Comparison of ENCODE assay signal across 8 cellular contexts in the genomic region with DNA sequence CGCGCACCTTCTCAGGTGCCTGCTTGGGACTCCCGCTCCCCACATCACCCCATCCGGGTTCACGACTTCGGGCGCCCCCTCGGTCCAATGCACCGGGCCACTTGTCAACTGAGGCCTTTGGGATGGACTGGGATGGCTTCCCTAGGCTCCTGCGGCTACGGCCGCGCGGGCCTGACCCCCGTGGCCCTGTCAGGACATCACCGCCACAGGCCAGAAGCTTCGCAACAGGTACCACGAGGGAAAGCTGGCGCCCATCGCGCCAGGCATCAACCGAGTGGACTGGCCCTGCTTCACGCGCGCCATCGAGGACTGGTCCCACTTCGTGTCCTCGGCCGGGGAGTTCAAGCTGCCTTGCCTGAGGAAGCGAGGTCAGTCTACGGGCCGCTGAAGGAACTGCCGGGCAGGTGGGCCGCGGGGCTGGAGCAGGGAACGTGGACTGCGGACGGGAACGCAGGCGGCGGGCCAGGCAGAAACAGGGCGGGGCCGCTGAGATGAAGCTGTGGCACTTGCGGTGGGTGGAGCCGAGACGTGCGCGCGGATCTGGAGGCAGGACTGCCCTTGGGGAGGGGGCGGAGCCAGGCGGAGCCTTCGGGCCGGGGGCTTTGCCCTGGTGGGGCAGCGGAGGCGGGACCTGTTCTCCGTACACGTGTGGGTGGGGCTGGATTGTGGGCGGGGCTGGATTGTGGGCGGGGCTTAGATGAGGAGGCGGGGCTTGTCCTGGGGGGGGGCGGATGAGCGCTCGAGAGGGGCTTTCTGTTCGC. TPM values are rescaled to one million over a fixed set of nuclear protein-coding genes. Genes with fewer than 3 reads are reported as not detected.
DNase-seq lines count a peak whose midpoint lies in the region; ATAC-seq and TF ChIP-seq lines count a peak whose summit lies in the region.

No MANE protein-coding gene starts in this region.

- H3K9me3 ChIP-seq in uterus = no peaks in the 10 kb centered on the region

- ATAC-seq in HG02763 (IDR thresholded peaks at IDR 0.05; ENCODE audit: unreplicated experiment) = peak; percentile 65
- peak; percentile 90 for ATAC-seq in left ventricle myocardium superior

- H3K36me3 ChIP-seq in uterus = no peaks in the 10 kb centered on the region

- peak; percentile 93 for DNase-seq in ELF-1 (ENCODE audit: low read depth, low spot score)
- peak; percentile 49 for DNase-seq in SKM-1 (lab: John Stamatoyannopoulos, UW; ENCODE audit: unreplicated experiment)
- DNase-seq in activated naive CD8-positive, alpha-beta T cell treated with anti-CD3 and anti-CD28 coated beads, Interleukin-2, amount 50 U/mL, for 16 hours (ENCODE audit: low read depth, low spot score) = peak; percentile 87
- DNase-seq in left ventricle myocardium superior = peak; percentile 90
- DNase-seq in pulmonary artery endothelial cell (ENCODE audit: low read depth, low spot score) = peak; percentile 47
- DNase-seq in uterus = peak; percentile 88 to 93
- no peak for DNase-seq in NCI-H1105 (lab: John Stamatoyannopoulos, UW)

- TF ChIP-seq POLR2A in uterus (IDR thresholded peaks at IDR 0.05) = no peak

- peak overlapping the region in 1 of 2 donors; percentile 91 for H3K27ac ChIP-seq in uterus

- H3K27me3 ChIP-seq in uterus = no peaks in the 10 kb centered on the region

- peaks cover 0 to 5% of the 10 kb centered on the region in 2 donors for H3K4me1 ChIP-seq in uterus

- TF ChIP-seq CTCF in uterus (IDR thresholded peaks at IDR 0.05) = no peak

- H3K4me3 ChIP-seq in uterus = peak overlapping the region; percentile 38 to 69

- intact Hi-C loops in left ventricle myocardium superior (cut with micrococcal nuclease) = no loop called here
- intact Hi-C loops in uterus (cut with DNase I; ENCODE audit: low total_unique reads) = no loop called here

RNA-seq across cellular contexts. Expression of gene CNGB1, which starts 13.7 kb away (rescaled TPM):
- total RNA-seq in left ventricle myocardium superior (not detected), pulmonary artery endothelial cell (0.11 and 0.20 TPM in 2 replicates), uterus (not detected)

RNA-seq across cellular contexts. Expression of gene ZNF319, which starts 15.8 kb away (rescaled TPM):
- total RNA-seq in left ventricle myocardium superior = 9.2 TPM
- total RNA-seq in pulmonary artery endothelial cell = 2.7 and 4.1 TPM in 2 replicates
- total RNA-seq in uterus = 10 to 100 TPM in 1 of 4 donors, 1 to 10 TPM in 3; 5.4 to 11.5 (median 6.9) TPM

RNA-seq across cellular contexts. Expression of gene USB1, which starts 16.6 kb away (rescaled TPM):
- total RNA-seq in left ventricle myocardium superior = 28.3 TPM
- total RNA-seq in pulmonary artery endothelial cell = 37.3 and 71.8 TPM in 2 replicates
- 10 to 100 TPM in 2 of 4 donors, 1 to 10 TPM in 2; 2.0 to 34.9 (median 14.9) TPM for total RNA-seq in uterus

RNA-seq across cellular contexts. Expression of gene MMP15, which starts 40.9 kb away (rescaled TPM):
- total RNA-seq in left ventricle myocardium superior (62.2 TPM), pulmonary artery endothelial cell (3.6 and 5.1 TPM in 2 replicates), uterus (10 to 100 TPM in 1 of 4 donors, 1 to 10 TPM in 1, under 1 TPM in 2; under 0.01 to 12.5 (median 2.6) TPM)
